1 cellular context compared by ENCODE assay signal in the genomic region with DNA sequence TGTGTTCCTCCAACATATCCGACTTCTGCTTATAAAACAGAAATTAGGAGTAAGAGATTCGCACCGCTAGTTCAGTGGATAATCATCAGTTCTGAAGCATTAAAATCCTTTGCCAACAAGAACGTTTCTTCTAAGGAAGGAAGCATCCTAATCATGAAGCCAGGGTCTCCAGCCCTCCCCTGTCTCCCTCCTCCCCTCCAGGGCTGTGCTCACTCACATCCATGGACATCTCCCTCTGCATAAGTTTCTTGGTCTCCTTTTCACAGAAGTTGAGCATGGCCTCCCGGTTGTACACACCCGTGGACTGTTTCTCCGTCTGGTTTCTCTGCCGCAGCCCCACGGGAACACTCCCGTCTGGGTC.
A peak's percentile ranks its signal among the peaks of the same experiment; 100 is the strongest.
TF ChIP-seq lines count a peak whose summit lies in the region.

No MANE protein-coding gene starts in this region.

TF ChIP-seq in K562, 482 proteins besides CTCF, POLR2A, EP300 and RAD21:
- TF ChIP-seq ZNF263 (CRISPR knock-in tag; IDR thresholded peaks at IDR 0.05; ENCODE audit: borderline replicate concordance): peak; percentile 83
- no peak for TF ChIP-seq ZNF764 (CRISPR knock-in tag; IDR thresholded peaks at IDR 0.05; ENCODE audit: low read depth)
- TF ChIP-seq FOXA3 (CRISPR knock-in tag; conservative IDR thresholded peaks at IDR 0.05 in 1 of 2, IDR thresholded peaks at IDR 0.05 in 1 of 2): peak in 1 of 2 experiments; percentile 48; a peak in 1 of 4 replicates
